In the genomic region with DNA sequence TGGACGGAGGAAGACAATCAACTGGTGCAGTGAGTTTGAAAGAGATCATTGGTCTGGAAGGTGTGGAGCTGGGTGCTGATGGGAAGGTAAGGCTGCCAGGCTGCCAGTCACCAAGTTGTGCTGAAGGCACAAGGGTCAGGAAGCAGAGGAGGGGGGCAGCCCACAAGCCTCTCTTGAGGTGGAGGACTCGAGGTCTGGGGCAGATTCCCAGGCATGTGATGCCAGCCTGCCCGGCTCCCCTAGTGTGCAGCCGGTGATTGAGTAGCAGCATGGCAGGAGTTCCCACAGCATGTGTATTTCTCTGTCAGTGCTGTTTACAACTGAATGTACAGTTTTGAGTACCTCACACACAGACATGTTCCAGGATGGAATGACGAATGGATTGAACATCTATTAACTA, we compare ENCODE assay signal across 18 cellular contexts.
DNase-seq lines count a peak whose midpoint lies in the region; ATAC-seq and TF ChIP-seq lines count a peak whose summit lies in the region.
"Had no signal": no experiment of that assay in that cellular context is flagged by ENCODE, and none has a peak within 500 bp of the region (broad histone marks: within the 10 kb centered on the region; RNA-seq: fewer than 3 reads in every experiment).

No MANE protein-coding gene starts in this region.

- H3K4me3 ChIP-seq in KMS-11 (IDR thresholded peaks at IDR 0.05; ENCODE audit: insufficient read depth, low read depth, low read length) (no peak overlapping the region), upper lobe of right lung (no peak overlapping the region), foreskin fibroblast (ENCODE audit: low read depth in 1 of 2, low read length in 2 of 2) (no peak overlapping the region)
- H3K4me3 ChIP-seq: GM12878 had no signal

- ATAC-seq in stimulated activated naive CD8-positive, alpha-beta T cell treated with anti-CD3 and anti-CD28 coated beads, Interleukin-15, Interleukin-2, amounts not matched to agents 100 U/mL and 50 U/mL, for 24 hours = no peak
- ATAC-seq in upper lobe of right lung = peak; percentile 2
- ATAC-seq: GM12878 had no signal

- intact Hi-C loops in upper lobe of right lung (cut with DNase I) = no loop called here

- H3K27ac ChIP-seq in KMS-11 (peak overlapping the region; percentile 89), caudate nucleus (ENCODE audit: low read depth, low read length) (peak overlapping the region; percentile 13), upper lobe of right lung (no peak overlapping the region)

- peaks cover 6% of the 10 kb centered on the region for H3K9me3 Mint-ChIP-seq in stimulated activated naive CD8-positive, alpha-beta T cell treated with anti-CD3 and anti-CD28 coated beads, Interleukin-15, Interleukin-2, amounts not matched to agents 100 ng/mL and 50 ng/mL, for 24 hours

- H3K36me3 ChIP-seq in KMS-11 (ENCODE audit: insufficient read depth) = peaks cover 31% of the 10 kb centered on the region; the same call in 1 of the 2 replicates
- peaks cover 10% of the 10 kb centered on the region for H3K36me3 ChIP-seq in upper lobe of right lung
- H3K36me3 ChIP-seq: BE2C had no signal

- H3K4me3 Mint-ChIP-seq in stimulated activated naive CD8-positive, alpha-beta T cell treated with anti-CD3 and anti-CD28 coated beads, Interleukin-15, Interleukin-2, amounts not matched to agents 100 ng/mL and 50 ng/mL, for 24 hours = no peak overlapping the region

- no peak overlapping the region; the same call in 1 of the 2 replicates for H3K9ac ChIP-seq in KMS-11
- H3K9ac ChIP-seq: SK-N-SH had no signal

- H3K27me3 Mint-ChIP-seq in stimulated activated naive CD8-positive, alpha-beta T cell treated with anti-CD3 and anti-CD28 coated beads, Interleukin-15, Interleukin-2, amounts not matched to agents 100 ng/mL and 50 ng/mL, for 24 hours = no peaks in the 10 kb centered on the region

- peak overlapping the region; percentile 0 for H3K27ac Mint-ChIP-seq in stimulated activated naive CD8-positive, alpha-beta T cell treated with anti-CD3 and anti-CD28 coated beads, Interleukin-15, Interleukin-2, amounts not matched to agents 100 ng/mL and 50 ng/mL, for 24 hours

- H3K27me3 ChIP-seq in KMS-11 (ENCODE audit: insufficient read depth, low read depth) (no peaks in the 10 kb centered on the region), upper lobe of right lung (no peaks in the 10 kb centered on the region)
- H3K27me3 ChIP-seq: BE2C had no signal

- no peak for TF ChIP-seq CTCF in KMS-11 (conservative IDR thresholded peaks at IDR 0.05; ENCODE audit: low read depth, low read length)
- no peak for TF ChIP-seq CTCF in upper lobe of right lung (IDR thresholded peaks at IDR 0.05)
- no peak for TF ChIP-seq CTCF in foreskin fibroblast (IDR thresholded peaks at IDR 0.05; ENCODE audit: low read depth, low read length)
- TF ChIP-seq CTCF in GM13976 (IDR thresholded peaks at IDR 0.05; ENCODE audit: borderline replicate concordance, control extremely low read depth, extremely low read depth, insufficient read depth, missing control alignments) = no peak

- H3K4me1 ChIP-seq in KMS-11 (ENCODE audit: low read depth, poor library complexity, severe bottlenecking) = peaks cover 100% of the 10 kb centered on the region
- H3K4me1 ChIP-seq in upper lobe of right lung = peaks cover 51% of the 10 kb centered on the region
- H3K4me1 ChIP-seq: BE2C had no signal

- no peak overlapping the region for H2AFZ ChIP-seq in KMS-11 (ENCODE audit: low read depth)

- H3K9me3 ChIP-seq in upper lobe of right lung = no peaks in the 10 kb centered on the region
- H3K9me3 ChIP-seq: BE2C, SK-N-SH had no signal

- DNase-seq in stimulated activated naive CD8-positive, alpha-beta T cell treated with anti-CD3 and anti-CD28 coated beads, Interleukin-15, Interleukin-2, amounts not matched to agents 100 U/mL and 50 U/mL, for 24 hours = no peak
- DNase-seq in caudate nucleus (lab: John Stamatoyannopoulos, UW) = no peak
- DNase-seq in upper lobe of right lung = no peak
- no peak for DNase-seq in foreskin fibroblast
- DNase-seq in DMS 273 treated with DMSO at 0.1 percent for 48 hours (lab: John Stamatoyannopoulos, UW) = no peak
- no peak for DNase-seq in GM13976 (ENCODE audit: low spot score)
- DNase-seq: BE2C, COR-L47, DMS79, GOT3, NCI-H1436 treated with DMSO at 0.1 percent for 48 hours, NCI-H2081 treated with DMSO at 0.1 percent for 48 hours, NCI-H446, NCI-H774, SK-N-SH had no signal

- H3K4me1 Mint-ChIP-seq in stimulated activated naive CD8-positive, alpha-beta T cell treated with anti-CD3 and anti-CD28 coated beads, Interleukin-15, Interleukin-2, amounts not matched to agents 100 ng/mL and 50 ng/mL, for 24 hours (ENCODE audit: low read depth) = peaks cover 65% of the 10 kb centered on the region

- H3K36me3 Mint-ChIP-seq in stimulated activated naive CD8-positive, alpha-beta T cell treated with anti-CD3 and anti-CD28 coated beads, Interleukin-15, Interleukin-2, amounts not matched to agents 100 ng/mL and 50 ng/mL, for 24 hours (ENCODE audit: low read depth) = peaks cover 25% of the 10 kb centered on the region

- in situ Hi-C loops in GM13976 (cut with MboI; ENCODE audit: low sequenced_read_pairs, unreplicated experiment) = no loop called here

- H3K79me2 ChIP-seq in KMS-11 (ENCODE audit: insufficient read depth, low read depth) = peaks cover 39% of the 10 kb centered on the region

- H3K4me2 ChIP-seq in KMS-11 = no peak overlapping the region; the same call in 1 of the 2 replicates
- H3K4me2 ChIP-seq: SK-N-SH had no signal

- H4K20me1 ChIP-seq in KMS-11 (ENCODE audit: insufficient read depth) = no peaks in the 10 kb centered on the region
